8 cellular contexts compared by ENCODE assay signal in the genomic region with DNA sequence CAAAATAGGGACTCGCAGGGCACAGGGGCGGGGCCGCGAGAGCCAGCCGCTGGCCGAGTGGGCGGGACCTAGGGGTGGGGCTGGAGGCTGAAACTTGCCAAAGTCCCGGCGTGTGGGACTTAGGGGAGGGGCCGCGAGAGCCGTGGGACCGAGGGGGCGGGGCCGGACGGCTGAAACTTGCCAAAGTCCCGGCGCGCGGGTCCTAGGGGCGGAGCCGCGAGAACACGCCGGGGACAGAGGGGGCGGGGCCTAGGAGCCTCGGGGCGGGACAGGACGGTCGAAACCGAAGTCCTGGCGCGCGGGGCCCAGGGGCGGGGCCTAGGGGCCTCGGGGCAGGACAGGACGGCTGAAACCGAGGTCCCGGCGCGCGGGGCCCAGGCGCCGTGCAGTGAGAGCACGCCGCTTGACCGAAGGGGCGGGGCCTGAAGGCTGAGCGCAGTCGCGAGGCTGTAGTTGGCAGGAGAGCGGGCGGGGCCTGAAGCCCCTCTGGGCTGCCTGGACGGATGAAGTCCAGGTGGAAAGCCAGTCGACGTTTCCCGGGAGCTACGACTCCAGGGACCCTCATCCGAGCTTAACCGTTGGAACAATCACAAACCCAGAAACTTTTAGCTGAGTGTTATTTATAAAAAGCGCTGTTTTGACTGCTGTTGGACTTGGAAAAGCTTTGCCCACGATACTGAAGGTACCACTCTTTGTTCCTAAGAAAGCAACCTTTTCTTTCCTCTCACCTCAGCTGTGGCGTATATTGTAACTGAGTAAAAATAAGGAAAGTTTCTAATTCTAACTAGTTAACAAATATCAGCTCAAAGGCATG. TPM values are rescaled to one million over a fixed set of nuclear protein-coding genes. Genes with fewer than 3 reads are reported as not detected.
DNase-seq lines count a peak whose midpoint lies in the region; ATAC-seq lines count a peak whose summit lies in the region.

No MANE protein-coding gene starts in this region.

- H2AK5ac ChIP-seq in mesenchymal stem cell (ENCODE audit: low read length, severe bottlenecking): no peak overlapping the region

- H4K8ac ChIP-seq in mesenchymal stem cell (ENCODE audit: low read length): peak overlapping the region; percentile 83

- peak overlapping the region; percentile 95 for H3K9ac ChIP-seq in mesenchymal stem cell (ENCODE audit: low read length)

- peaks cover 8% of the 10 kb centered on the region for H3K36me3 Mint-ChIP-seq in effector memory CD8-positive, alpha-beta T cell (ENCODE audit: insufficient read depth)

- H2BK5ac ChIP-seq in mesenchymal stem cell (ENCODE audit: low read depth, low read length, poor library complexity, severe bottlenecking): no peak overlapping the region

- no peaks in the 10 kb centered on the region for H3K9me3 Mint-ChIP-seq in effector memory CD8-positive, alpha-beta T cell

- peak overlapping the region; percentile 85 for H3K27ac ChIP-seq in mesenchymal stem cell (ENCODE audit: low read length, poor library complexity, severe bottlenecking)

- H3K14ac ChIP-seq in mesenchymal stem cell (ENCODE audit: low read length in 2 of 2): no peak overlapping the region

- H2AFZ ChIP-seq in mesenchymal stem cell (ENCODE audit: low read depth, low read length): no peak overlapping the region

- ATAC-seq in GM19467 (IDR thresholded peaks at IDR 0.05; ENCODE audit: unreplicated experiment): peak; percentile 88
- peak; percentile 77 for ATAC-seq in effector memory CD8-positive, alpha-beta T cell (replicated peaks)

- H3K27me3 Mint-ChIP-seq in effector memory CD8-positive, alpha-beta T cell: peaks cover 0 to 16% of the 10 kb centered on the region in 2 donors

- peak overlapping the region; percentile 93 for H3K27ac Mint-ChIP-seq in effector memory CD8-positive, alpha-beta T cell

- H2BK12ac ChIP-seq in mesenchymal stem cell (ENCODE audit: low read length in 2 of 2): no peak overlapping the region

- peaks cover 18 to 26% of the 10 kb centered on the region in 2 donors for H3K4me1 Mint-ChIP-seq in effector memory CD8-positive, alpha-beta T cell (ENCODE audit: low read depth in 2 of 2)

- H3K4me3 Mint-ChIP-seq in effector memory CD8-positive, alpha-beta T cell: peak overlapping the region; percentile 96 to 97

- peaks cover 7% of the 10 kb centered on the region for H3K79me1 ChIP-seq in mesenchymal stem cell (replicated peaks; ENCODE audit: low read length, poor library complexity, severe bottlenecking)

- H3K9me3 ChIP-seq in mesenchymal stem cell (ENCODE audit: control insufficient read depth, low read length): no peaks in the 10 kb centered on the region

- H3K4me3 ChIP-seq in mesenchymal stem cell (ENCODE audit: insufficient read depth in 1 of 2, low read depth in 1 of 2, low read length in 2 of 2): peak overlapping the region; percentile 90 to 96

- H3K18ac ChIP-seq in mesenchymal stem cell (ENCODE audit: low read depth in 1 of 2, low read length in 2 of 2): peak overlapping the region in 1 of 2 experiments; percentile 56

- H3K23ac ChIP-seq in mesenchymal stem cell (ENCODE audit: low read length in 2 of 2): no peak overlapping the region

- peak overlapping the region; percentile 61 for H3K4me2 ChIP-seq in mesenchymal stem cell (ENCODE audit: low read length, poor library complexity, severe bottlenecking)

- H2BK15ac ChIP-seq in mesenchymal stem cell (ENCODE audit: low read depth, poor library complexity, severe bottlenecking): no peak overlapping the region

- no peak overlapping the region for H3K4ac ChIP-seq in mesenchymal stem cell (ENCODE audit: low read depth in 1 of 2, low read length in 2 of 2)

- 2% methylated on average over 44 of the region's 63 CpGs for WGBS in mesenchymal stem cell

- H2BK120ac ChIP-seq in mesenchymal stem cell (ENCODE audit: low read depth, low read length): no peak overlapping the region

- peaks cover 4% of the 10 kb centered on the region for H3K4me1 ChIP-seq in mesenchymal stem cell (ENCODE audit: control insufficient read depth, insufficient read depth, low read depth, low read length)

- DNase-seq in CMK (ENCODE audit: low read depth) (peak; percentile 93), HPDE6-E6E7 (ENCODE audit: extremely low spot score) (peak; percentile 89), NK-92 (lab: John Stamatoyannopoulos, UW; ENCODE audit: unreplicated experiment) (peak; percentile 67), mesenchymal stem cell (peak; percentile 97)
- DNase-seq in activated CD8-positive, alpha-beta memory T cell treated with anti-CD3 and anti-CD28 coated beads for 24 hours: peak; percentile 100
- peak; percentile 94 to 97 (median 97) for DNase-seq in effector memory CD8-positive, alpha-beta T cell
- peak; percentile 99 for DNase-seq in stimulated activated CD8-positive, alpha-beta memory T cell treated with anti-CD3 and anti-CD28 coated beads, Interleukin-12 subunit alpha, Interleukin-12 subunit beta, amount 100 ng/mL, for 24 hours (ENCODE audit: extremely low read depth)

- no peaks in the 10 kb centered on the region for H3K27me3 ChIP-seq in mesenchymal stem cell (ENCODE audit: control insufficient read depth in 1 of 2, insufficient read depth in 1 of 2, low read length in 2 of 2)

- no peaks in the 10 kb centered on the region for H3K36me3 ChIP-seq in mesenchymal stem cell (ENCODE audit: control insufficient read depth in 1 of 2, insufficient read depth in 2 of 2, low read depth in 1 of 2, low read length in 2 of 2)

- H4K91ac ChIP-seq in mesenchymal stem cell (ENCODE audit: low read length): no peak overlapping the region

RNA-seq across cellular contexts. Expression of a gene that starts 0.5 kb away (rescaled TPM):
- polyA plus RNA-seq in mesenchymal stem cell (2013, experiment 1 of 2): 4.1 TPM
- 4.5 TPM for polyA plus RNA-seq in mesenchymal stem cell (2013, experiment 2 of 2)

Comparison
In these comparisons a context has a peak if more than half of its experiments do, and no peak if none do; other contexts are left out.
1. Peak in every context shown above with its lines: DNase-seq, ATAC-seq, H3K4me3 ChIP-seq and H3K27ac ChIP-seq.